10 cellular contexts compared by ENCODE assay signal in genomic region chr9:138112791-138113600, GRCh38.
"Had no signal": no experiment of that assay in that cellular context is flagged by ENCODE, and none has a peak within 500 bp of the region (broad histone marks: within the 10 kb centered on the region; RNA-seq: fewer than 3 reads in every experiment).

No MANE protein-coding gene starts in this region.

- H3K9me3 Mint-ChIP-seq: T-cell had no signal

- H3K9me3 ChIP-seq: ovary, thyroid gland had no signal

- FAIRE-seq: endothelial cell of umbilical vein had no signal

- ATAC-seq: activated CD8-positive, alpha-beta T cell treated with anti-CD3 and anti-CD28 coated beads, Interleukin-2, amount 10 ng/mL, durations not matched to agents 7 days and 5 days; T-cell had no signal

- H3K27ac ChIP-seq: ovary, thyroid gland had no signal

- H3K4me1 ChIP-seq: thyroid gland had no signal

- H3K36me3 Mint-ChIP-seq: activated naive CD8-positive, alpha-beta T cell; T-cell had no signal

- H3K27me3 ChIP-seq: ovary, thyroid gland had no signal

- H3K4me3 ChIP-seq: ovary, thyroid gland had no signal

- H3K36me3 ChIP-seq: ovary, thyroid gland had no signal

- H3K27ac Mint-ChIP-seq: activated CD8-positive, alpha-beta T cell treated with anti-CD3 and anti-CD28 coated beads, Interleukin-2, amount 10 ng/mL, durations not matched to agents 7 days and 5 days; activated naive CD8-positive, alpha-beta T cell; T-cell had no signal

- DNase-seq: activated CD8-positive, alpha-beta T cell treated with anti-CD3 and anti-CD28 coated beads, Interleukin-2, amount 10 ng/mL, durations not matched to agents 7 days and 5 days; activated gamma-delta T cell; activated T-cell treated with anti-CD3 and anti-CD28 coated beads, Interleukin-2, amount 50 U/mL, for 1 hour; foreskin melanocyte; ovary; T1000; thyroid gland had no signal

- H3K4me1 Mint-ChIP-seq: T-cell had no signal

- H3K4me3 Mint-ChIP-seq: activated CD8-positive, alpha-beta T cell treated with anti-CD3 and anti-CD28 coated beads, Interleukin-2, amount 10 ng/mL, durations not matched to agents 7 days and 5 days; activated naive CD8-positive, alpha-beta T cell; T-cell had no signal
